15 cellular contexts compared by ENCODE assay signal in the genomic region with DNA sequence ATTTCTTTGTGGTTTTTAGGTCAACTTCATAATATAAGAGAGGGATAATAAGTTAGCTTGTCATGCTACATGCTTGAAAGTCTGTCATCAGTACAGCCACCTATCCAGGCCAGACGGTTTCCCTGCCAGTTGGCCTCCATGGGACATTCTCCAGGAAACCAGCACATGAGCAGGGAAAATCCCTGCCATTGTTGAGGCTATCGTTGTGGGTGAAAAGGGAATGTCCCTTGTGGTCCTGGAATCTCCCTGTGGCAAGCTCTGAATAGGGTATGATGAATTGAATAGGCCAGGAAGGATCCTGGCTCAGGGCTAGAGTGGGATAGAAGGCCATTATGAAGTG. TPM values are rescaled to one million over a fixed set of nuclear protein-coding genes. Genes with fewer than 3 reads are reported as not detected.
DNase-seq lines count a peak whose midpoint lies in the region; ATAC-seq and TF ChIP-seq lines count a peak whose summit lies in the region.
"Had no signal": no experiment of that assay in that cellular context is flagged by ENCODE, and none has a peak within 500 bp of the region (broad histone marks: within the 10 kb centered on the region; RNA-seq: fewer than 3 reads in every experiment).

No MANE protein-coding gene starts in this region.

- no peaks in the 10 kb centered on the region; a peak in 1 of 4 replicates for H3K79me1 ChIP-seq in IMR-90 (ENCODE audit: low read depth in 1 of 2, low read length in 2 of 2)

- dilution Hi-C loops in IMR-90 (cut with HindIII; ENCODE audit: low sequenced_read_pairs, unreplicated experiment) = no loop called here

- no TSS peak for BruUV-seq in IMR-90 (replicated peaks; lab: Mats Ljungman, UMichigan)

- in situ Hi-C loops in IMR-90 (cut with MboI; ENCODE audit: low sequenced_read_pairs) = no loop called here

- no peaks in the 10 kb centered on the region for H3K9me3 Mint-ChIP-seq in chondrocyte (ENCODE audit: low read depth)

- no peak overlapping the region for H3K56ac ChIP-seq in IMR-90 (ENCODE audit: extremely low read depth, insufficient read depth, low read length)

- ATAC-seq in IMR-90 (ENCODE audit: low read depth) (no peak; the same call in none of the 2 replicates), mucosa of descending colon (peak; percentile 63), omental fat pad (ENCODE audit: low FRiP score) (no peak)

- no peak for TF ChIP-seq POLR2A in IMR-90 (IDR thresholded peaks at IDR 0.05; ENCODE audit: low read depth, low read length)

- peak overlapping the region; percentile 49 for H2AFZ ChIP-seq in IMR-90 (replicated peaks; ENCODE audit: low read length, poor library complexity)

- WGBS in IMR-90 (ENCODE audit: extremely low coverage in 2 of 2, insufficient read length in 1 of 2), 2 experiments = 0% methylated on average over 1 of the region's 2 CpGs; no CpG with 5 or more reads in 1 of the 2 experiments

- peaks cover 11% of the 10 kb centered on the region for H3K9me1 ChIP-seq in IMR-90 (ENCODE audit: insufficient read depth, low read length)

- no peaks in the 10 kb centered on the region for H3K27me3 Mint-ChIP-seq in chondrocyte (ENCODE audit: low read depth)

- H3K27ac ChIP-seq in IMR-90 (ENCODE audit: insufficient read depth, low read length) (no peak overlapping the region), WERI-Rb-1 (no peak overlapping the region)
- H3K27ac ChIP-seq: thoracic aorta had no signal

- TF ChIP-seq RAD21 in IMR-90 (IDR thresholded peaks at IDR 0.05; ENCODE audit: low read length) = no peak

- peak overlapping the region; percentile 84 for H2AK5ac ChIP-seq in IMR-90 (ENCODE audit: low read depth, low read length)

- POLR2A ChIA-PET in IMR-90 (lab: Charles Lee; ENCODE audit: unreplicated experiment) = no interaction called here

- H2AK9ac ChIP-seq in IMR-90 (replicated peaks; ENCODE audit: low read depth, low read length, poor library complexity) = peak overlapping the region; percentile 25

- peak overlapping the region; percentile 22 for H3K14ac ChIP-seq in IMR-90 (replicated peaks; ENCODE audit: low read depth, low read length)

- no peak overlapping the region for H3K4me2 ChIP-seq in IMR-90 (ENCODE audit: low read depth, low read length)

- H3K9ac ChIP-seq in IMR-90 (ENCODE audit: low read depth, low read length) = no peak overlapping the region

- H4K5ac ChIP-seq in IMR-90 (ENCODE audit: low read depth, low read length) = no peak overlapping the region

- H3K27me3 ChIP-seq in IMR-90 (ENCODE audit: control insufficient read depth, insufficient read depth, low read length) (no peaks in the 10 kb centered on the region), WERI-Rb-1 (ENCODE audit: insufficient read depth, low read depth, severe bottlenecking) (no peaks in the 10 kb centered on the region)

- peak overlapping the region; percentile 70 for H4K91ac ChIP-seq in IMR-90 (ENCODE audit: insufficient read depth, low read depth, low read length)

- H4K20me1 ChIP-seq in IMR-90 (ENCODE audit: insufficient read depth, low read length) = no peaks in the 10 kb centered on the region

- H2BK120ac ChIP-seq in IMR-90 (ENCODE audit: low read depth, low read length) = peak overlapping the region; percentile 27; the same call in 1 of the 2 replicates

- intact Hi-C loops in IMR-90 (cut with micrococcal nuclease) (no loop called here), mucosa of descending colon (cut with DNase I, micrococcal nuclease) (no loop called here)

- TF ChIP-seq CTCF in IMR-90 (conservative IDR thresholded peaks at IDR 0.05; ENCODE audit: low read depth, low read length) (no peak), chondrocyte (IDR thresholded peaks at IDR 0.05) (no peak), mucosa of descending colon (IDR thresholded peaks at IDR 0.05) (no peak), omental fat pad (IDR thresholded peaks at IDR 0.05) (no peak), WERI-Rb-1 (IDR thresholded peaks at IDR 0.05; ENCODE audit: low read depth, low read length) (no peak)

- H3K4me3 Mint-ChIP-seq in chondrocyte (ENCODE audit: unreplicated experiment) = no peak overlapping the region

- H2BK5ac ChIP-seq in IMR-90 (ENCODE audit: low read depth, low read length, poor library complexity, severe bottlenecking) = peak overlapping the region; percentile 3

- no peaks in the 10 kb centered on the region for H3K36me3 Mint-ChIP-seq in chondrocyte (ENCODE audit: low read depth)

- peaks cover 15% of the 10 kb centered on the region for H3K4me1 Mint-ChIP-seq in chondrocyte (ENCODE audit: low read depth)

- CTCF ChIA-PET in IMR-90 (lab: Yijun Ruan, JAX) = interaction anchor here (0.7 to 1.0 kb wide), 2 partner anchors 10 to 24 kb away, joined by 3 to 11 read pairs; no protein-coding TSS in a partner anchor

- H3K23ac ChIP-seq in IMR-90 (ENCODE audit: low read depth, low read length) = peak overlapping the region; percentile 95

- no peak overlapping the region for H3K4me3 ChIP-seq in IMR-90 (ENCODE audit: insufficient read depth, low read depth, low read length)
- H3K4me3 ChIP-seq in mucosa of descending colon = no peak overlapping the region
- no peak overlapping the region for H3K4me3 ChIP-seq in WERI-Rb-1 (ENCODE audit: low read depth, low read length)
- H3K4me3 ChIP-seq: thoracic aorta had no signal

- peak overlapping the region; percentile 53; the same call in 1 of the 2 replicates for H2BK20ac ChIP-seq in IMR-90 (ENCODE audit: low read depth, low read length)

- peak overlapping the region; percentile 83 for H3K4ac ChIP-seq in IMR-90 (ENCODE audit: low read depth, low read length)

- peaks cover 4% of the 10 kb centered on the region for H3K4me1 ChIP-seq in IMR-90 (ENCODE audit: control insufficient read depth, insufficient read depth, low read length)
- H3K4me1 ChIP-seq in mucosa of descending colon (ENCODE audit: low read depth) = peaks cover 19% of the 10 kb centered on the region

- DNase-seq in EL = peak; percentile 81
- peak; percentile 76 for DNase-seq in IMR-90
- DNase-seq in chondrocyte (ENCODE audit: low spot score) = no peak
- no peak for DNase-seq in mucosa of descending colon
- no peak for DNase-seq in omental fat pad (ENCODE audit: low spot score)
- DNase-seq in WERI-Rb-1 = no peak
- no peak for DNase-seq in NCI-H1694 treated with DMSO at 0.1 percent for 48 hours (lab: John Stamatoyannopoulos, UW)
- no peak for DNase-seq in effector CD8-positive, alpha-beta T cell (lab: John Stamatoyannopoulos, UW)
- DNase-seq: activated gamma-delta T cell; effector memory CD4-positive, alpha-beta T cell; NCI-H146; occipital lobe; stimulated activated CD4-positive, alpha-beta T cell treated with anti-CD3 and anti-CD28 coated beads, Interleukin-4, amount 100 ng/mL, for 4 hours had no signal

- H3K27ac Mint-ChIP-seq in chondrocyte (ENCODE audit: unreplicated experiment) = peak overlapping the region; percentile 87

- peak overlapping the region; percentile 82; the same call in 1 of the 3 replicates for H2BK15ac ChIP-seq in IMR-90 (ENCODE audit: low read depth, low read length)

- no peak overlapping the region for H4K8ac ChIP-seq in IMR-90 (ENCODE audit: low read depth in 2 of 2, low read length in 2 of 2)

- H3K9me3 ChIP-seq in IMR-90 (ENCODE audit: control insufficient read depth, insufficient read depth, low read length) = no peaks in the 10 kb centered on the region
- no peaks in the 10 kb centered on the region for H3K9me3 ChIP-seq in mucosa of descending colon
- H3K9me3 ChIP-seq in WERI-Rb-1 (ENCODE audit: severe bottlenecking) = no peaks in the 10 kb centered on the region
- H3K9me3 ChIP-seq: thoracic aorta had no signal

- no peak overlapping the region for H3K18ac ChIP-seq in IMR-90 (ENCODE audit: low read depth, low read length)

- peaks cover 9% of the 10 kb centered on the region for H3K36me3 ChIP-seq in IMR-90 (ENCODE audit: control insufficient read depth, insufficient read depth, low read length)
- no peaks in the 10 kb centered on the region for H3K36me3 ChIP-seq in mucosa of descending colon (ENCODE audit: low read depth)
- H3K36me3 ChIP-seq in WERI-Rb-1 = peaks cover 3% of the 10 kb centered on the region; the same call in 1 of the 2 replicates
- H3K36me3 ChIP-seq: thoracic aorta had no signal

TF ChIP-seq in IMR-90, 13 proteins besides CTCF, POLR2A, EP300 and RAD21:
- TF ChIP-seq FOS (IDR thresholded peaks at IDR 0.05; ENCODE audit: low read depth, low read length) (no peak), SMC3 (IDR thresholded peaks at IDR 0.05; ENCODE audit: low read depth, low read length) (no peak), CHD1 (IDR thresholded peaks at IDR 0.05; ENCODE audit: low read depth, low read length) (no peak), BHLHE40 (IDR thresholded peaks at IDR 0.05; ENCODE audit: low read depth, low read length) (peak; percentile 88), MAFK (IDR thresholded peaks at IDR 0.05; ENCODE audit: low read depth, low read length) (no peak), MXI1 (IDR thresholded peaks at IDR 0.05; ENCODE audit: borderline replicate concordance, low read depth, low read length) (no peak), RCOR1 (IDR thresholded peaks at IDR 0.05; ENCODE audit: insufficient replicate concordance, low read length) (peak; percentile 47)

RNA-seq across cellular contexts. Expression of a gene that starts 12.2 kb away (rescaled TPM):
- total RNA-seq in IMR-90 (2012; rRNA removed) = 9.4 and 12.4 TPM in 2 replicates
- 4.7 and 5.6 TPM in 2 replicates for polyA plus RNA-seq in IMR-90 (2012; rRNA removed)
- 2.2 and 3.6 TPM in 2 replicates for polyA plus RNA-seq in IMR-90 (2012; cell fraction: cytosol; rRNA removed)
- polyA plus RNA-seq in IMR-90 (2012; cell fraction: nucleus; rRNA removed; ENCODE audit: low replicate concordance) = 0.47 and 2.2 TPM in 2 replicates
- 1.2 to 1.9 TPM (median 1.9 TPM) in 3 replicates for total RNA-seq in chondrocyte
- total RNA-seq in mucosa of descending colon = 100 to 1,000 TPM in 2 of 3 donors, 10 to 100 TPM in 1; 58.1 to 177 (median 128) TPM
- total RNA-seq in omental fat pad = 1 to 10 TPM; 1.6 to 7.7 (median 3.3) TPM
- total RNA-seq: OCI-LY7 had no signal

RNA-seq across cellular contexts. Expression of a gene that starts 18.7 kb away (rescaled TPM):
- total RNA-seq in IMR-90 (2012; rRNA removed) (not detected in 2 replicates), chondrocyte (not detected in 3 replicates), mucosa of descending colon (under 1 TPM in 1 of 3 donors, not detected in 2; 0.78 TPM), omental fat pad (1 to 10 TPM in 1 of 4 donors, under 1 TPM in 2, not detected in 1; 0.36 to 1.7 (median 0.37) TPM)
- not detected in 2 replicates for polyA plus RNA-seq in IMR-90 (2012; rRNA removed)
- polyA plus RNA-seq in IMR-90 (2012; cell fraction: cytosol; rRNA removed) = not detected in 2 replicates
- not detected in 2 replicates for polyA plus RNA-seq in IMR-90 (2012; cell fraction: nucleus; rRNA removed; ENCODE audit: low replicate concordance)
- total RNA-seq: thoracic aorta had no signal

Comparison
In these comparisons a context has a peak if more than half of its experiments do, and no peak if none do; other contexts are left out.
1. DNase-seq: peak in EL (single experiment) and IMR-90 (single experiment); none in chondrocyte (single experiment), mucosa of descending colon (0 of 3), omental fat pad (single experiment), WERI-Rb-1 (single experiment), NCI-H1694 treated with DMSO at 0.1 percent for 48 hours (single experiment) and effector CD8-positive, alpha-beta T cell (single experiment).